Comparison of ENCODE assay signal across 21 cellular contexts in the genomic region with DNA sequence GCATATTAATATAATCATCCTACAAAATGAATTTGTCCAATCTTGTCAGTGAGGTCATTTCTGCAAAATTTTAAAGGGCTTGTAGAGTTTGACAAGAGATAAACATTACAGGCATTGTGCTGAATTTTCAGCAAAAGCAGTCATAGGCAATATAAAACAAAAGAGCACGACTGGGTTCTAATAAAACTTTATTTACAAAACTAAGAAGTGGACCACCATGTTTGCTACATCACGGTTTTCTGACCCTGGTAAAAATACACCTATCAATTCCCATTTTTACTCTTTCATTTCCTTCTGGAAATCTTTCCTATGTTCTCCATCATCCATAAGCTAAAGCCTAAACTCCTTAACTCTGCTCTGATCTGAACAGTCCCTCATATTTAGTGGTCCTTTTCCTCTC.
"Had no signal": no experiment of that assay in that cellular context is flagged by ENCODE, and none has a peak within 500 bp of the region (broad histone marks: within the 10 kb centered on the region; RNA-seq: fewer than 3 reads in every experiment).

No MANE protein-coding gene starts in this region.

- ATAC-seq: foreskin keratinocyte, left cardiac atrium, left lung, left ventricle myocardium superior, lower lobe of right lung, mucosa of descending colon had no signal

- H3K36me3 ChIP-seq: esophagus muscularis mucosa, heart right ventricle, left lung, lower lobe of right lung had no signal

- FAIRE-seq: colon, endothelial cell of umbilical vein, frontal cortex, islet of Langerhans had no signal

- H3K27me3 ChIP-seq: dorsolateral prefrontal cortex, esophagus muscularis mucosa, heart right ventricle, left lung had no signal

- H3K4me3 ChIP-seq: coronary artery, dorsolateral prefrontal cortex, esophagus muscularis mucosa, heart right ventricle, left lung, lower lobe of right lung, mucosa of descending colon had no signal

- H3K9me3 ChIP-seq: esophagus muscularis mucosa, heart right ventricle, left lung, lower lobe of right lung, mucosa of descending colon had no signal

- H3K27ac ChIP-seq: coronary artery, esophagus muscularis mucosa, foreskin keratinocyte, left lung, lower lobe of right lung had no signal

- DNase-seq: dermis blood vessel endothelial cell; dorsolateral prefrontal cortex; effector CD4-positive, alpha-beta T cell; effector memory CD4-positive, alpha-beta T cell; foreskin keratinocyte; glutamatergic neuron; head of caudate nucleus; heart right ventricle; hippocampal formation; left cardiac atrium; left lung; left ventricle myocardium superior; lower lobe of right lung; mesenchymal stem cell; mucosa of descending colon had no signal
